In the genomic region with DNA sequence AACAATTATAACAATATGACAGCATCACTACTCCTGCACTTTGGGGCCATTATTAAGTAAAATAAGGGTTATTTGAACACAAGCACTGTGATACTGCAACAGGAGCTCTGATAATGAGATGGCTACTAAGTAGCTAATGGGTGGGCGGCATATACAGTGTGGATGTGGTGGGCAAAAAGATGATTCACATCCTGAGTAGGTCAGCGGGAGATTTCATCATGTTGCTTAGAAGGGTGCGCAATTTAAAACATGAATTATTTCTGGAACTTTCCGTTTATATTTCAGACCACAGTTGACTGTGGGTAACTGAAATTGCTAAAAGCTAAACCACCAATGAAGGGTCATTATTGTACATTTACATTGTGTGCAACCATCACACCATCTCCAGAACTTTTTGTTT, we compare ENCODE assay signal across 13 cellular contexts. TPM values are rescaled to one million over a fixed set of nuclear protein-coding genes. Genes with fewer than 3 reads are reported as not detected.
A peak's percentile ranks its signal among the peaks of the same experiment; 100 is the strongest.
DNase-seq lines count a peak whose midpoint lies in the region; ATAC-seq and TF ChIP-seq lines count a peak whose summit lies in the region.
"Had no signal": no experiment of that assay in that cellular context is flagged by ENCODE, and none has a peak within 500 bp of the region (broad histone marks: within the 10 kb centered on the region; RNA-seq: fewer than 3 reads in every experiment).

No MANE protein-coding gene starts in this region.

- dilution Hi-C loops in mammary epithelial cell (cut with HindIII; ENCODE audit: low sequenced_read_pairs): no loop called here

- peak overlapping the region; percentile 18 for H3K4me2 ChIP-seq in mammary epithelial cell (ENCODE audit: insufficient read depth, low read depth, low read length)

- peaks cover 14% of the 10 kb centered on the region for H3K4me1 Mint-ChIP-seq in MCF 10A (ENCODE audit: insufficient read depth, unreplicated experiment)
- H3K4me1 Mint-ChIP-seq: CD8-positive, alpha-beta memory T cell had no signal

- H3K27ac Mint-ChIP-seq in MCF 10A (ENCODE audit: low read depth, unreplicated experiment): no peak overlapping the region
- H3K27ac Mint-ChIP-seq: CD8-positive, alpha-beta memory T cell; stimulated activated naive B cell treated with anti-CD40 and anti-IgM and Interleukin-4, amounts not matched to agents 10 μg/mL and 1 μg/mL and 100 μg/mL, for 72 hours; T-helper 1 cell treated with Interleukin-12 subunit alpha and Interleukin-12 subunit beta and Interleukin-4 antibody, amounts not matched to agents 30 μg/mL and 1 μg/mL, for 36 hours had no signal

- H2AFZ ChIP-seq in mammary epithelial cell (ENCODE audit: low read depth, low read length): no peak overlapping the region

- no TSS peak for BruUV-seq in mammary epithelial cell (replicated peaks; lab: Mats Ljungman, UMichigan)
- BruUV-seq in MCF 10A (replicated peaks; lab: Mats Ljungman, UMichigan): no TSS peak

- peaks cover 31% of the 10 kb centered on the region for H3K4me1 ChIP-seq in mammary epithelial cell (ENCODE audit: insufficient read depth, low read length)
- H3K4me1 ChIP-seq: transverse colon had no signal

- peak overlapping the region; percentile 3 for H3K27ac ChIP-seq in mammary epithelial cell (ENCODE audit: insufficient read depth, low read depth, low read length)
- H3K27ac ChIP-seq: transverse colon had no signal

- H3K4me3 ChIP-seq in mammary epithelial cell (replicated peaks in 1 of 3; ENCODE audit: insufficient read depth in 1 of 3, low read depth in 2 of 3, low read length in 3 of 3) (no peak overlapping the region), fibroblast of pulmonary artery (replicated peaks; ENCODE audit: low read depth, low read length) (no peak overlapping the region)
- H3K4me3 ChIP-seq: transverse colon had no signal

- H3K27me3 ChIP-seq in mammary epithelial cell (ENCODE audit: insufficient read depth, low read length): no peaks in the 10 kb centered on the region

- TF ChIP-seq CTCF in mammary epithelial cell (conservative IDR thresholded peaks at IDR 0.05 in 1 of 2, IDR thresholded peaks at IDR 0.05 in 1 of 2; ENCODE audit: extremely low read depth in 1 of 2, insufficient read depth in 1 of 2, low read depth in 1 of 2, low read length in 2 of 2): no peak
- TF ChIP-seq CTCF in MCF 10A (IDR thresholded peaks at IDR 0.05; ENCODE audit: unreplicated experiment): no peak
- no peak for TF ChIP-seq CTCF in fibroblast of pulmonary artery (IDR thresholded peaks at IDR 0.05; ENCODE audit: low read length, missing control alignments)

- no peaks in the 10 kb centered on the region for H3K36me3 ChIP-seq in mammary epithelial cell (ENCODE audit: insufficient read depth, low read length)
- H3K36me3 ChIP-seq: transverse colon had no signal

- CTCF ChIA-PET in mammary epithelial cell (lab: Charles Lee; ENCODE audit: low non-redundant PET) (no interaction called here), MCF 10A (lab: Yijun Ruan, JAX) (interaction anchor here (0.6 to 2.5 kb wide), 5 partner anchors 17 to 425 kb away, joined by 3 to 11 read pairs (median 5); no protein-coding TSS in a partner anchor)

- no peaks in the 10 kb centered on the region for H3K36me3 Mint-ChIP-seq in MCF 10A (ENCODE audit: insufficient read depth, unreplicated experiment)
- H3K36me3 Mint-ChIP-seq: CD8-positive, alpha-beta memory T cell; stimulated activated naive B cell treated with anti-CD40 and anti-IgM and Interleukin-4, amounts not matched to agents 10 μg/mL and 1 μg/mL and 100 μg/mL, for 72 hours had no signal

- H3K9ac ChIP-seq in mammary epithelial cell (ENCODE audit: insufficient read depth, low read length): no peak overlapping the region

- in situ Hi-C loops in mammary epithelial cell (cut with MboI; ENCODE audit: low sequenced_read_pairs in 2 of 2): loop anchor here in 1 of 2 donors (25.0 kb wide), 1 partner anchor 191 kb away; no protein-coding TSS in a partner anchor

- intact Hi-C loops in mammary epithelial cell (cut with micrococcal nuclease) (loop anchor here (2.0 to 5.0 kb wide), 3 partner anchors 111 to 193 kb away; partner anchors contain the start of gene TMEM266), MCF 10A (cut with micrococcal nuclease) (no loop called here), sciatic nerve (cut with DNase I) (no loop called here)

- POLR2A ChIA-PET in MCF 10A (lab: Yijun Ruan, JAX): interaction anchor here (1.2 to 2.0 kb wide), 6 partner anchors 8 to 136 kb away, joined by 3 to 17 read pairs (median 4); no protein-coding TSS in a partner anchor

- H3K27me3 Mint-ChIP-seq in MCF 10A (ENCODE audit: insufficient read depth, unreplicated experiment): no peaks in the 10 kb centered on the region

- no peaks in the 10 kb centered on the region for H3K9me3 ChIP-seq in mammary epithelial cell (replicated peaks; ENCODE audit: insufficient read depth, low read length)
- H3K9me3 ChIP-seq: transverse colon had no signal

- ATAC-seq in GM21447 (IDR thresholded peaks at IDR 0.05; ENCODE audit: unreplicated experiment) (no peak), sciatic nerve (no peak)

- 36% methylated on average over 4 of the region's 4 CpGs for WGBS in mammary epithelial cell (ENCODE audit: low coverage, missing lambda C conversion rate)

- no peak overlapping the region for H3K4me3 Mint-ChIP-seq in MCF 10A (ENCODE audit: unreplicated experiment)
- H3K4me3 Mint-ChIP-seq: CD8-positive, alpha-beta memory T cell; stimulated activated naive B cell treated with anti-CD40 and anti-IgM and Interleukin-4, amounts not matched to agents 10 μg/mL and 1 μg/mL and 100 μg/mL, for 72 hours; T-helper 1 cell treated with Interleukin-12 subunit alpha and Interleukin-12 subunit beta and Interleukin-4 antibody, amounts not matched to agents 30 μg/mL and 1 μg/mL, for 36 hours had no signal

- no peaks in the 10 kb centered on the region for H4K20me1 ChIP-seq in mammary epithelial cell (ENCODE audit: insufficient read depth, low read length)

- no peaks in the 10 kb centered on the region for H3K9me3 Mint-ChIP-seq in MCF 10A (ENCODE audit: unreplicated experiment)
- H3K9me3 Mint-ChIP-seq: T-helper 1 cell treated with Interleukin-12 subunit alpha and Interleukin-12 subunit beta and Interleukin-4 antibody, amounts not matched to agents 30 μg/mL and 1 μg/mL, for 36 hours had no signal

- no peaks in the 10 kb centered on the region for H3K79me2 ChIP-seq in mammary epithelial cell (ENCODE audit: insufficient read depth, low read length)

- DNase-seq in mammary epithelial cell (peak; percentile 31), MCF 10A (ENCODE audit: unreplicated experiment) (no peak), RPMI7951 (ENCODE audit: low read depth) (peak; percentile 56), fibroblast of pulmonary artery (ENCODE audit: low read depth) (peak; percentile 45), SKM-1 (lab: John Stamatoyannopoulos, UW; ENCODE audit: unreplicated experiment) (no peak), RKO (ENCODE audit: low spot score) (no peak), sciatic nerve (ENCODE audit: low spot score) (no peak)
- DNase-seq: CD8-positive, alpha-beta memory T cell; GDM1; stimulated activated naive B cell treated with anti-CD40 and anti-IgM and Interleukin-4, amounts not matched to agents 10 μg/mL and 1 μg/mL and 100 μg/mL, for 72 hours; transverse colon had no signal

RNA-seq across cellular contexts. Expression of gene FBXO22, which starts 42.3 kb away (rescaled TPM):
- total RNA-seq in mammary epithelial cell (10 to 100 TPM; 64.5 to 76.2 TPM), MCF 10A (2022) (49.2 and 70.7 TPM in 2 replicates), sciatic nerve (23.2 TPM)
- 50.0 TPM for polyA plus RNA-seq in mammary epithelial cell
- polyA minus RNA-seq in mammary epithelial cell: 39.2 TPM
- total RNA-seq in RPMI7951 (2014; rRNA removed; shearing (Covaris generic)): 50.5 and 58.1 TPM in 2 replicates

Comparison
In these comparisons a context has a peak if more than half of its experiments do, and no peak if none do; other contexts are left out.
1. DNase-seq: peak in mammary epithelial cell (single experiment), RPMI7951 (single experiment) and fibroblast of pulmonary artery (single experiment); none in MCF 10A (single experiment), SKM-1 (single experiment), RKO (single experiment) and sciatic nerve (single experiment).